ENCODE assay signal across 6 cellular contexts in genomic region chr13:45390348-45390747, GRCh38. TPM values are rescaled to one million over a fixed set of nuclear protein-coding genes. Genes with fewer than 3 reads are reported as not detected.
A peak's percentile ranks its signal among the peaks of the same experiment; 100 is the strongest.
DNase-seq lines count a peak whose midpoint lies in the region; ATAC-seq, FAIRE-seq and TF ChIP-seq lines count a peak whose summit lies in the region.
"Not testable (repeated sequence)": the region's sequence is repeated elsewhere in the genome, so short reads cannot be mapped to it uniquely, and the experiment has no call there.

No MANE protein-coding gene starts in this region.

- H3K36me3 Mint-ChIP-seq in astrocyte (ENCODE audit: low read depth, unreplicated experiment) = peaks cover 16% of the 10 kb centered on the region

- not testable (repeated sequence) for H3K9me1 ChIP-seq in keratinocyte (ENCODE audit: control insufficient read depth, extremely low read depth, insufficient read depth, low read length)

- not testable (repeated sequence) for H3K27me3 ChIP-seq in astrocyte (ENCODE audit: insufficient read depth, low read length); H1 (replicated peaks in 1 of 4; ENCODE audit: control insufficient read depth in 3 of 4, extremely low read depth in 1 of 4, insufficient read depth in 3 of 4, low read length in 3 of 4); heart left ventricle; keratinocyte (ENCODE audit: control insufficient read depth, extremely low read depth, insufficient read depth, low read length)

- WGBS in H1 (ENCODE audit: extremely low coverage in 1 of 2, insufficient coverage in 1 of 2, insufficient read length in 1 of 2, insufficient replicate concordance in 2 of 2, low coverage in 1 of 2, low lambda C conversion rate in 2 of 2, missing lambda C conversion rate in 1 of 2), 2 experiments = 92% methylated on average over 8 of the region's 9 CpGs; no CpG with 5 or more reads in 1 of the 2 experiments
- WGBS in heart left ventricle, 4 donors = 56 to 75% (median 67%) methylated on average over 8 to 9 of the region's 9 CpGs

- not testable (repeated sequence) for H3K27me3 Mint-ChIP-seq in astrocyte (ENCODE audit: low read depth, unreplicated experiment)

- not testable (repeated sequence) for H3K23me2 ChIP-seq in H1 (ENCODE audit: low read depth, low read length)

- H3K23ac ChIP-seq in H1 (ENCODE audit: insufficient read length) = not testable (repeated sequence)

- CTCF ChIA-PET in H1 (lab: Charles Lee; ENCODE audit: partially characterized antibody) = interaction anchor here (1.4 to 7.7 kb wide), 2 partner anchors 20 to 28 kb away, joined by 5 to 164 read pairs; no protein-coding TSS in a partner anchor

- H3K14ac ChIP-seq in H1 (ENCODE audit: insufficient read length) = not testable (repeated sequence)

- H3K9ac ChIP-seq in astrocyte (ENCODE audit: low read length); H1 (replicated peaks in 1 of 4; ENCODE audit: extremely low read depth in 1 of 4, low read depth in 3 of 4, low read length in 3 of 4); keratinocyte (ENCODE audit: control insufficient read depth, extremely low read depth, insufficient read depth, low read length): not testable (repeated sequence)

- H3K4me1 ChIP-seq in astrocyte (ENCODE audit: insufficient read depth, low read length); H1 (replicated peaks in 1 of 4; ENCODE audit: control insufficient read depth in 3 of 4, insufficient read depth in 4 of 4, low read length in 3 of 4); keratinocyte (ENCODE audit: control insufficient read depth, extremely low read depth, insufficient read depth, low read length): not testable (repeated sequence)
- peaks cover 0 to 33% (median 6%) of the 10 kb centered on the region in 12 donors for H3K4me1 ChIP-seq in heart left ventricle

- not testable (repeated sequence) for H3K4me1 Mint-ChIP-seq in astrocyte (ENCODE audit: low read depth, unreplicated experiment)

- H2AFZ ChIP-seq in astrocyte (ENCODE audit: low read depth, low read length); H1 (ENCODE audit: low read length); keratinocyte (ENCODE audit: control insufficient read depth, low read length): not testable (repeated sequence)

- H3K4me3 Mint-ChIP-seq in astrocyte (ENCODE audit: unreplicated experiment) = not testable (repeated sequence)

- not testable (repeated sequence) for H3K79me2 ChIP-seq in astrocyte (ENCODE audit: insufficient read depth, low read length); H1 (ENCODE audit: control insufficient read depth in 1 of 2, insufficient read depth in 2 of 2, low read length in 2 of 2); keratinocyte (ENCODE audit: control insufficient read depth, insufficient read depth, low read length)

- not testable (repeated sequence) for H3K56ac ChIP-seq in H1 (replicated peaks; ENCODE audit: insufficient read length, low read depth, low read length)

- DNase-seq in H54 (ENCODE audit: insufficient read length, low spot score); astrocyte (ENCODE audit: low read depth); H1 (ENCODE audit: low read depth in 1 of 2, low spot score in 2 of 2); heart left ventricle; keratinocyte (ENCODE audit: low read depth, low spot score); urothelium cell line (ENCODE audit: low spot score): not testable (repeated sequence)

- not testable (repeated sequence) for H2BK120ac ChIP-seq in H1 (replicated peaks; ENCODE audit: low read depth, low read length)

- H3K4me3 ChIP-seq in astrocyte (ENCODE audit: insufficient read depth, low read depth, low read length); H1 (ENCODE audit: extremely low read depth in 1 of 4, insufficient read depth in 2 of 4, low read depth in 3 of 4, low read length in 4 of 4); heart left ventricle; keratinocyte (ENCODE audit: control insufficient read depth in 2 of 3, extremely low read depth in 1 of 3, insufficient read depth in 2 of 3, low read depth in 1 of 3, low read length in 3 of 3): not testable (repeated sequence)

- not testable (repeated sequence) for H4K91ac ChIP-seq in H1 (replicated peaks; ENCODE audit: insufficient read length, low read length)

- not testable (repeated sequence) for H3K18ac ChIP-seq in H1 (ENCODE audit: extremely low read depth, low read length)

- not testable (repeated sequence) for H2BK20ac ChIP-seq in H1 (ENCODE audit: low read length)

- not testable (repeated sequence) for H3K9me3 ChIP-seq in astrocyte (ENCODE audit: insufficient read depth, low read depth, low read length); H1 (ENCODE audit: insufficient read depth in 2 of 2, low read depth in 1 of 2, low read length in 1 of 2); heart left ventricle; keratinocyte (ENCODE audit: control insufficient read depth, low read depth, low read length)

- FAIRE-seq in H54 (lab: Jason Lieb, UNC) = peak; percentile 80
- peak; percentile 92 for FAIRE-seq in astrocyte (lab: Jason Lieb, UNC)
- FAIRE-seq in H1 (lab: Jason Lieb, UNC) = peak; percentile 28
- FAIRE-seq in keratinocyte (lab: Jason Lieb, UNC) = peak; percentile 71
- peak; percentile 56 for FAIRE-seq in urothelium cell line (lab: Jason Lieb, UNC)

- H4K20me1 ChIP-seq in astrocyte (ENCODE audit: insufficient read depth, low read length); H1 (replicated peaks in 1 of 2; ENCODE audit: control insufficient read depth in 1 of 2, insufficient read depth in 2 of 2, low read length in 2 of 2); keratinocyte (ENCODE audit: control insufficient read depth, extremely low read depth, insufficient read depth, low read length): not testable (repeated sequence)

- H2BK12ac ChIP-seq in H1 (ENCODE audit: low read depth, low read length) = not testable (repeated sequence)

- ATAC-seq in heart left ventricle = peak in 3 of 4 donors; percentile 35 to 63 (median 42)

- H3K4ac ChIP-seq in H1 (replicated peaks; ENCODE audit: insufficient read length, low read depth, low read length) = not testable (repeated sequence)

- H3K79me1 ChIP-seq in H1 (ENCODE audit: low read depth, low read length) = not testable (repeated sequence)

- H3K27ac Mint-ChIP-seq in astrocyte (ENCODE audit: unreplicated experiment) = not testable (repeated sequence)

- not testable (repeated sequence) for H3K4me2 ChIP-seq in astrocyte (ENCODE audit: low read length); H1 (ENCODE audit: insufficient read depth in 1 of 2, low read depth in 2 of 2, low read length in 2 of 2); keratinocyte (ENCODE audit: control insufficient read depth, extremely low read depth, insufficient read depth, low read depth, low read length)

- dilution Hi-C loops in keratinocyte (cut with MboI; ENCODE audit: extremely low pct_ligation_motif_present, low sequenced_read_pairs) = not testable (repeated sequence)

- TF ChIP-seq CTCF in astrocyte (IDR thresholded peaks at IDR 0.05; ENCODE audit: insufficient read depth, low read depth, low read length); H1 (IDR thresholded peaks at IDR 0.05; ENCODE audit: control extremely low read depth in 1 of 3, insufficient read depth in 1 of 3, low read depth in 1 of 3, low read length in 3 of 3); heart left ventricle (IDR thresholded peaks at IDR 0.05); keratinocyte (optimal IDR thresholded peaks at IDR 0.05 in 1 of 3, IDR thresholded peaks at IDR 0.05 in 1 of 3, conservative IDR thresholded peaks at IDR 0.05 in 1 of 3; ENCODE audit: extremely low read depth in 1 of 3, insufficient read depth in 2 of 3, low read length in 3 of 3): not testable (repeated sequence)

- H2BK15ac ChIP-seq in H1 (ENCODE audit: low read length) = not testable (repeated sequence)

- POLR2A ChIA-PET in H1 (lab: Charles Lee; ENCODE audit: partially characterized antibody) = not testable (repeated sequence)

- H3K27ac ChIP-seq in astrocyte (ENCODE audit: low read depth, low read length); H1 (ENCODE audit: low read depth, low read length); heart left ventricle; keratinocyte (ENCODE audit: control insufficient read depth, insufficient read depth, low read length): not testable (repeated sequence)

- not testable (repeated sequence) for TF ChIP-seq EP300 in H1 (IDR thresholded peaks at IDR 0.05; ENCODE audit: borderline replicate concordance in 1 of 2, low read depth in 2 of 2, low read length in 2 of 2)

- H3K9me3 Mint-ChIP-seq in astrocyte (ENCODE audit: unreplicated experiment) = not testable (repeated sequence)

- H2AK5ac ChIP-seq in H1 (ENCODE audit: low read depth, low read length) = not testable (repeated sequence)

- H3K36me3 ChIP-seq in astrocyte (ENCODE audit: insufficient read depth, low read length); H1 (ENCODE audit: control insufficient read depth in 2 of 4, insufficient read depth in 4 of 4, low read length in 3 of 4); keratinocyte (ENCODE audit: control insufficient read depth in 2 of 2, extremely low read depth in 1 of 2, insufficient read depth in 2 of 2, low read length in 2 of 2): not testable (repeated sequence)
- peaks cover 0 to 52% (median 26%) of the 10 kb centered on the region in 9 donors for H3K36me3 ChIP-seq in heart left ventricle

- not testable (repeated sequence) for H4K5ac ChIP-seq in H1 (ENCODE audit: insufficient read length, low read depth, low read length)

- H2BK5ac ChIP-seq in H1 (ENCODE audit: low read depth, low read length) = not testable (repeated sequence)

- not testable (repeated sequence) for TF ChIP-seq RAD21 in H1 (IDR thresholded peaks at IDR 0.05 in 1 of 2, conservative IDR thresholded peaks at IDR 0.05 in 1 of 2; ENCODE audit: low read depth in 2 of 2, low read length in 2 of 2)

- intact Hi-C loops in heart left ventricle (cut with DNase I) = loop anchor here in 1 of 10 donors (10.0 kb wide), 1 partner anchor 46 kb away; the partner anchor contains the start of gene TPT1

- TF ChIP-seq POLR2A in H54 (IDR thresholded peaks at IDR 0.05; ENCODE audit: low read depth, low read length); H1 (IDR thresholded peaks at IDR 0.05; ENCODE audit: control extremely low read depth in 1 of 2, low read depth in 2 of 2, low read length in 2 of 2); heart left ventricle (IDR thresholded peaks at IDR 0.05): not testable (repeated sequence)

- not testable (repeated sequence) for H4K8ac ChIP-seq in H1 (ENCODE audit: extremely low read depth, insufficient read depth, low read length)

RNA-seq across cellular contexts. Expression of gene SLC25A30, which starts 27.8 kb away (rescaled TPM):
- total RNA-seq in astrocyte = 14.3 and 15.9 TPM in 2 replicates
- 7.4 and 8.7 TPM in 2 replicates for total RNA-seq in H1 (2021; fragmentation: NEBNext Ultra II Directional; extraction: Animal tissue kit (Norgen Biotek cat#: 25700))
- 2.1 and 2.5 TPM in 2 replicates for polyA plus RNA-seq in H1 (2011; rRNA removed)
- polyA plus RNA-seq in H1 (2011; cell fraction: cytosol; rRNA removed) = 2.7 TPM
- 1.4 TPM for polyA plus RNA-seq in H1 (2011; cell fraction: nucleus; rRNA removed)
- polyA plus RNA-seq in H1 (2012, experiment 1 of 2) = 4.1 to 6.2 TPM (median 5.0 TPM) in 4 replicates
- polyA plus RNA-seq in H1 (2012, experiment 2 of 2) = 0.37 TPM
- 6.0 TPM for polyA plus RNA-seq in H1 (2013, experiment 1 of 2)
- polyA plus RNA-seq in H1 (2013, experiment 2 of 2) = 5.6 TPM
- polyA minus RNA-seq in H1 (2011; rRNA and poly(A)+ RNA removed) = 14.0 and 14.9 TPM in 2 replicates
- polyA minus RNA-seq in H1 (2011; cell fraction: cytosol; rRNA and poly(A)+ RNA removed) = 7.4 TPM
- 4.7 TPM for polyA minus RNA-seq in H1 (2011; cell fraction: nucleus; rRNA and poly(A)+ RNA removed)
- 100 to 1,000 TPM in 6 of 9 donors, 10 to 100 TPM in 3; 56.9 to 208 (median 128) TPM for total RNA-seq in heart left ventricle
- 10 to 100 TPM; 27.9 to 51.6 TPM for polyA plus RNA-seq in heart left ventricle
- polyA plus RNA-seq in keratinocyte = 21.4 to 26.8 TPM (median 24.5 TPM) in 3 replicates
- 20.1 TPM for polyA plus RNA-seq in keratinocyte (2011; ENCODE audit: low read depth)
- 18.5 and 29.4 TPM in 2 replicates for polyA plus RNA-seq in keratinocyte (2011; cell fraction: cytosol; rRNA removed)
- 20.8 and 21.6 TPM in 2 replicates for polyA plus RNA-seq in keratinocyte (2011; cell fraction: nucleus; rRNA removed)
- polyA plus RNA-seq in keratinocyte (2012; ENCODE audit: low replicate concordance) = 10.6 and 19.4 TPM in 2 replicates
- 26.0 to 49.0 TPM (median 46.0 TPM) in 3 replicates for polyA minus RNA-seq in keratinocyte
- 19.0 TPM for polyA minus RNA-seq in keratinocyte (2011; cell fraction: cytosol; rRNA and poly(A)+ RNA removed)
- polyA minus RNA-seq in keratinocyte (2011; cell fraction: nucleus; rRNA and poly(A)+ RNA removed) = 11.8 and 33.2 TPM in 2 replicates

RNA-seq across cellular contexts. Expression of gene TPT1, which starts 49.4 kb away (rescaled TPM):
- total RNA-seq in astrocyte (2,316 and 2,540 TPM in 2 replicates), heart left ventricle (1,000 to 10,000 TPM; 1,738 to 4,300 (median 3,888) TPM)
- total RNA-seq in H1 (2021; fragmentation: NEBNext Ultra II Directional; extraction: Animal tissue kit (Norgen Biotek cat#: 25700)) = 2,279 and 2,327 TPM in 2 replicates
- polyA plus RNA-seq in H1 (2011; rRNA removed) (1,570 and 2,245 TPM in 2 replicates), heart left ventricle (1,000 to 10,000 TPM; 6,619 to 7,117 TPM), keratinocyte (3,409 to 8,174 TPM (median 5,358 TPM) in 3 replicates)
- polyA plus RNA-seq in H1 (2011; cell fraction: cytosol; rRNA removed) = 3,127 TPM
- 656 TPM for polyA plus RNA-seq in H1 (2011; cell fraction: nucleus; rRNA removed)
- polyA plus RNA-seq in H1 (2012, experiment 1 of 2) = 2,057 to 3,095 TPM (median 2,368 TPM) in 4 replicates
- polyA plus RNA-seq in H1 (2012, experiment 2 of 2) = 1,830 TPM
- 2,071 TPM for polyA plus RNA-seq in H1 (2013, experiment 1 of 2)
- 2,093 TPM for polyA plus RNA-seq in H1 (2013, experiment 2 of 2)
- 622 and 832 TPM in 2 replicates for polyA minus RNA-seq in H1 (2011; rRNA and poly(A)+ RNA removed)
- polyA minus RNA-seq in H1 (2011; cell fraction: cytosol; rRNA and poly(A)+ RNA removed) = 706 TPM
- polyA minus RNA-seq in H1 (2011; cell fraction: nucleus; rRNA and poly(A)+ RNA removed) = 799 TPM
- 7,356 TPM for polyA plus RNA-seq in keratinocyte (2011; ENCODE audit: low read depth)
- 5,519 and 7,789 TPM in 2 replicates for polyA plus RNA-seq in keratinocyte (2011; cell fraction: cytosol; rRNA removed)
- 862 and 1,110 TPM in 2 replicates for polyA plus RNA-seq in keratinocyte (2011; cell fraction: nucleus; rRNA removed)
- 3,680 and 8,566 TPM in 2 replicates for polyA plus RNA-seq in keratinocyte (2012; ENCODE audit: low replicate concordance)
- polyA minus RNA-seq in keratinocyte = 719 to 1,720 TPM (median 1,132 TPM) in 3 replicates
- 1,849 TPM for polyA minus RNA-seq in keratinocyte (2011; cell fraction: cytosol; rRNA and poly(A)+ RNA removed)
- 199 and 344 TPM in 2 replicates for polyA minus RNA-seq in keratinocyte (2011; cell fraction: nucleus; rRNA and poly(A)+ RNA removed)
